Comparison of ENCODE assay signal across 9 cellular contexts in the genomic region with DNA sequence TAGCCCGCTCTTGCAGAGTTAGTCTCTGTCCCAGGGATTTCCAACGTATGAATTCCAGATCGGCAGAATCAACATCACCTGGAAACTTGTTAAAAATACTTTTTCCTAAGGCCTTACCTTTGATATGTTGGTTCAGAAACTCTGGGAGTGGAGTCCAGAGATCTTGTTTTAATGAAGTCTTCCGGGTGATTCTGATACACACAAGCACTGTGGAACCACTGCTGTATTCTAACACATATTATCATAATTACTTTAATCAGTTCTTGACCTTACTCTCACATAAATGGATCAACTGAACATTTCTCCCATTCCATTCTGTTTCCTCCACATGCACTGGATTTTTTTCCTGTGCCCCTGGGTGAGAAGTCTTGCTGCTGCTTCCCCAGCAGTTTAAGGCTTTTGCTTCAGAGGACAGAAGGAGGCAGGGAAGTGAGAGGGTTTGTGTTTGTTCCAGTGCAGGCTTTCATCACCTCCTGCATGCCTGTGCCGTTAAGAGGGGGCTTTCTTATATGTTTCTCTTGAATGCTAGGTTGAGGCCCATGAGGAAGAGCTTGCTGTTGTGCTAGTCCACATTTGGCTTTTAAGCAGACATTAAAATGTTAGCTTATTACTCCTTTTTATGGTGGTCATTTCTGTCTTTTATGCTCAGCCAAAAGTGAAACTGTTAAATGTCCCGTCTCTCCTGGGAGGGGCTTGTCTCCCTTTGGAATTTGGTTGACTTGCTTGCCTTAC. TPM values are rescaled to one million over a fixed set of nuclear protein-coding genes. Genes with fewer than 3 reads are reported as not detected.
DNase-seq lines count a peak whose midpoint lies in the region; ATAC-seq and TF ChIP-seq lines count a peak whose summit lies in the region.
"Had no signal": no experiment of that assay in that cellular context is flagged by ENCODE, and none has a peak within 500 bp of the region (broad histone marks: within the 10 kb centered on the region; RNA-seq: fewer than 3 reads in every experiment).

No MANE protein-coding gene starts in this region.

- H3K4me1 Mint-ChIP-seq in activated naive CD4-positive, alpha-beta T cell treated with anti-CD3 and anti-CD28 coated beads, Interleukin-2, amount 50 U/mL, for 24 hours = peaks cover 82% of the 10 kb centered on the region
- peaks cover 32% of the 10 kb centered on the region for H3K4me1 Mint-ChIP-seq in memory B cell

- H3K27ac ChIP-seq in colonic mucosa (peak overlapping the region; percentile 55), upper lobe of right lung (peak overlapping the region; percentile 56)

- peak overlapping the region; percentile 78 for H3K27ac Mint-ChIP-seq in activated naive CD4-positive, alpha-beta T cell treated with anti-CD3 and anti-CD28 coated beads, Interleukin-2, amount 50 U/mL, for 24 hours
- H3K27ac Mint-ChIP-seq in activated naive CD4-positive, alpha-beta T cell treated with anti-CD3 and anti-CD28 coated beads, Interleukin-2, amount 50 U/mL, for 72 hours = peak overlapping the region in 1 of 2 donors; percentile 59
- H3K27ac Mint-ChIP-seq in memory B cell = peak overlapping the region; percentile 57

- H3K4me1 ChIP-seq in colonic mucosa (peaks cover 2% of the 10 kb centered on the region), upper lobe of right lung (peaks cover 32% of the 10 kb centered on the region)

- no peak overlapping the region for H3K4me3 Mint-ChIP-seq in activated naive CD4-positive, alpha-beta T cell treated with anti-CD3 and anti-CD28 coated beads, Interleukin-2, amount 50 U/mL, for 24 hours
- H3K4me3 Mint-ChIP-seq in memory B cell = no peak overlapping the region

- H3K9me3 Mint-ChIP-seq in activated naive CD4-positive, alpha-beta T cell treated with anti-CD3 and anti-CD28 coated beads, Interleukin-2, amount 50 U/mL, for 24 hours = no peaks in the 10 kb centered on the region
- H3K9me3 Mint-ChIP-seq in activated naive CD4-positive, alpha-beta T cell treated with anti-CD3 and anti-CD28 coated beads, Interleukin-2, amount 50 U/mL, for 72 hours = no peaks in the 10 kb centered on the region
- H3K9me3 Mint-ChIP-seq in memory B cell = no peaks in the 10 kb centered on the region

- no peak for ATAC-seq in activated naive CD4-positive, alpha-beta T cell treated with anti-CD3 and anti-CD28 coated beads, Interleukin-2, amount 50 U/mL, for 72 hours
- ATAC-seq in memory B cell (ENCODE audit: low read depth) (no peak), upper lobe of right lung (peak; percentile 66)

- no peaks in the 10 kb centered on the region for H3K36me3 ChIP-seq in colonic mucosa
- H3K36me3 ChIP-seq in upper lobe of right lung = no peaks in the 10 kb centered on the region

- intact Hi-C loops in colonic mucosa (cut with DNase I) (no loop called here), upper lobe of right lung (cut with DNase I) (loop anchor here (10.0 kb wide), 1 partner anchor 96 kb away; no protein-coding TSS in a partner anchor)

- no peaks in the 10 kb centered on the region for H3K36me3 Mint-ChIP-seq in activated naive CD4-positive, alpha-beta T cell treated with anti-CD3 and anti-CD28 coated beads, Interleukin-2, amount 50 U/mL, for 24 hours
- H3K36me3 Mint-ChIP-seq in activated naive CD4-positive, alpha-beta T cell treated with anti-CD3 and anti-CD28 coated beads, Interleukin-2, amount 50 U/mL, for 72 hours = peaks cover 0 to 15% of the 10 kb centered on the region in 2 donors
- H3K36me3 Mint-ChIP-seq in memory B cell = peaks cover 3% of the 10 kb centered on the region

- H3K4me3 ChIP-seq in colonic mucosa (peak overlapping the region; percentile 1), upper lobe of right lung (peak overlapping the region; percentile 44)

- peak overlapping the region in 1 of 2 donors; percentile 60 for H3K9ac ChIP-seq in colonic mucosa (ENCODE audit: low read depth in 2 of 2, low read length in 2 of 2)

- DNase-seq in activated naive CD4-positive, alpha-beta T cell treated with anti-CD3 and anti-CD28 coated beads, Interleukin-2, amount 50 U/mL, for 72 hours (ENCODE audit: low spot score in 2 of 2) = no peak
- no peak for DNase-seq in colonic mucosa
- DNase-seq in memory B cell (ENCODE audit: low spot score in 2 of 2) = no peak
- no peak for DNase-seq in upper lobe of right lung
- no peak for DNase-seq in NCI-H1436 (lab: John Stamatoyannopoulos, UW)
- DNase-seq in NCI-H82 treated with DMSO at 0.1 percent for 48 hours (lab: John Stamatoyannopoulos, UW; ENCODE audit: unreplicated experiment) = no peak
- no peak for DNase-seq in NCI-H526 treated with DMSO at 0.1 percent for 48 hours (lab: John Stamatoyannopoulos, UW)
- DNase-seq: DND-41 had no signal

- no peak for TF ChIP-seq CTCF in colonic mucosa (IDR thresholded peaks at IDR 0.05)
- no peak for TF ChIP-seq CTCF in upper lobe of right lung (IDR thresholded peaks at IDR 0.05)

- H3K27me3 ChIP-seq in colonic mucosa (no peaks in the 10 kb centered on the region), upper lobe of right lung (no peaks in the 10 kb centered on the region)

- H3K9me3 ChIP-seq in colonic mucosa (no peaks in the 10 kb centered on the region), upper lobe of right lung (no peaks in the 10 kb centered on the region)

- no peaks in the 10 kb centered on the region for H3K27me3 Mint-ChIP-seq in activated naive CD4-positive, alpha-beta T cell treated with anti-CD3 and anti-CD28 coated beads, Interleukin-2, amount 50 U/mL, for 24 hours
- H3K27me3 Mint-ChIP-seq in memory B cell = no peaks in the 10 kb centered on the region

RNA-seq across cellular contexts. Expression of a gene that starts 32.4 kb away (rescaled TPM):
- 10 to 100 TPM; 73.1 to 74.1 TPM for total RNA-seq in activated naive CD4-positive, alpha-beta T cell treated with anti-CD3 and anti-CD28 coated beads, Interleukin-2, amount 50 U/mL, for 72 hours
- 10 to 100 TPM; 33.7 to 64.5 TPM for total RNA-seq in colonic mucosa
- 74.4 TPM for total RNA-seq in upper lobe of right lung
